ENCODE assay signal across 1 cellular context in the genomic region with DNA sequence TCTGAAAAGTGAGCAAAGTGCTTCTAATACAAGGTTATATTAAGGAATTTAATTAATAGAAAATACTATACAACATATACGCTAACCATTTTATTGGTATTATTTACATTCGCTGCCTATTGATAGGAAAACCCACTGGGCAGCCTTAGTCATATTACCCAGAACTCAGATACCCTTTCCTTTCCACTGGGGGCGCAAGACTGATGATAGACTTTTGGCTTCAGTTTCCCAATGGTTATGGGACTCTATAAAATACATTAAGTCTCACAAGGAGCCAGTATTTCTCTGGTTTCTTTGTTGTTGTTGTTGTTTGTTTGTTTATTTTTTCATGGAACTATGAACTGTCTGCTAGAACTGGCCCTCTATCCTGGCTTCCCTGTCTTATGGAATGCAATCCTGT.
TF ChIP-seq lines count a peak whose summit lies in the region.

No MANE protein-coding gene starts in this region.

TF ChIP-seq in GM12878, 131 proteins besides CTCF, POLR2A, EP300 and RAD21 (continued from another document):
- TF ChIP-seq FOS (IDR thresholded peaks at IDR 0.05; ENCODE audit: borderline replicate concordance, extremely low read depth, insufficient read length), result no peak
- TF ChIP-seq, protein P1, sequence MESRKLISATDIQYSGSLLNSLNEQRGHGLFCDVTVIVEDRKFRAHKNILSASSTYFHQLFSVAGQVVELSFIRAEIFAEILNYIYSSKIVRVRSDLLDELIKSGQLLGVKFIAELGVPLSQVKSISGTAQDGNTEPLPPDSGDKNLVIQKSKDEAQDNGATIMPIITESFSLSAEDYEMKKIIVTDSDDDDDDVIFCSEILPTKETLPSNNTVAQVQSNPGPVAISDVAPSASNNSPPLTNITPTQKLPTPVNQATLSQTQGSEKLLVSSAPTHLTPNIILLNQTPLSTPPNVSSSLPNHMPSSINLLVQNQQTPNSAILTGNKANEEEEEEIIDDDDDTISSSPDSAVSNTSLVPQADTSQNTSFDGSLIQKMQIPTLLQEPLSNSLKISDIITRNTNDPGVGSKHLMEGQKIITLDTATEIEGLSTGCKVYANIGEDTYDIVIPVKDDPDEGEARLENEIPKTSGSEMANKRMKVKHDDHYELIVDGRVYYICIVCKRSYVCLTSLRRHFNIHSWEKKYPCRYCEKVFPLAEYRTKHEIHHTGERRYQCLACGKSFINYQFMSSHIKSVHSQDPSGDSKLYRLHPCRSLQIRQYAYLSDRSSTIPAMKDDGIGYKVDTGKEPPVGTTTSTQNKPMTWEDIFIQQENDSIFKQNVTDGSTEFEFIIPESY (IDR thresholded peaks at IDR 0.05), result no peak
- no peak for TF ChIP-seq STAT1 (conservative IDR thresholded peaks at IDR 0.05)
- TF ChIP-seq CHD2 (IDR thresholded peaks at IDR 0.05; ENCODE audit: borderline replicate concordance, low read depth, low read length), result no peak
- TF ChIP-seq NR2C2 (IDR thresholded peaks at IDR 0.05; ENCODE audit: borderline replicate concordance, control insufficient read depth, insufficient read length, low read depth), result no peak
- TF ChIP-seq CBX3 (IDR thresholded peaks at IDR 0.05; ENCODE audit: borderline replicate concordance, low read depth), result no peak
- no peak for TF ChIP-seq ASH2L (IDR thresholded peaks at IDR 0.05; ENCODE audit: borderline replicate concordance, low read depth)
- TF ChIP-seq SMAD5 (IDR thresholded peaks at IDR 0.05; ENCODE audit: low read depth), result no peak
- no peak for TF ChIP-seq TBL1XR1 (IDR thresholded peaks at IDR 0.05; ENCODE audit: low read depth, low read length)
TF ChIP-seq in GM12878: peak in this region for 0.
